ENCODE assay signal across 9 cellular contexts in genomic region chr1:167184081-167184480, GRCh38.
"Had no signal": no experiment of that assay in that cellular context is flagged by ENCODE, and none has a peak within 500 bp of the region (broad histone marks: within the 10 kb centered on the region; RNA-seq: fewer than 3 reads in every experiment).

No MANE protein-coding gene starts in this region.

- FAIRE-seq: H1, H54, K562 had no signal

- H3K4me1 Mint-ChIP-seq: GM23338, H9 had no signal

- H3K27ac ChIP-seq: HL-60 had no signal

- H3K4me3 ChIP-seq: GM23338, K562 had no signal

- H3K9me3 Mint-ChIP-seq: GM23338, HFFc6 had no signal

- H3K4me3 Mint-ChIP-seq: GM23338, H9, HFFc6 had no signal

- DNase-seq: H9, HCEC 1CT, HFFc6, IMR-90 had no signal

- H3K27ac Mint-ChIP-seq: GM23338, H9, HFFc6 had no signal
